In the genomic region with DNA sequence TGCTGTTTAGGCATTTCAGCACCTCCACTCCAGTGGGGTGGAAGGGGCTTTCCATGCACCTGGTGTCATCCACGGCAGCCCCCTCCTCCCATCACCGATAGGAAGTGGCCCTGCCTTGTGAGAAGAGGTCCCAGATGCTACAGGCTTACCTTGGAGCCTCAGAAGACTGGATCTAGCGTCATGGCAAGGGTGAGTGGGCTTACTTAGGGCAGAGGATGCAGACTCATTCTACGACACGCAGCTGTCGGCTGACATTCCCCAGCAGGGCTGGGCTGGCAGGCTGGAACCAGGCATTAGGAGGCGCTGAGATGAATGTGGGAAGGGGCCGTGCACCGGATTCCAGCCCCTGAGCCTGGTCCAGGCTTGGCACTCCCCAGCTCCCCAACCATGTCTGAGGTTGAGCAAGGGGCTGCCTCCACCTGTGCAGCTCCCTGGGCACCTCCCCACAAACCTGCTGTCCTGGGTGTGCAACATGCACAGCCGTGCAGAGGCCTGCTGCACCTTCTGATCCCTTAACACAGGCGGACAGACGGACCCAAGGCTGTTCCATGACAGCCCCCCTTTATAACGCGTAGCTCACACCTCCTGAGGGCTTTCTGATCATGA, we compare ENCODE assay signal across 26 cellular contexts. TPM values are rescaled to one million over a fixed set of nuclear protein-coding genes. Genes with fewer than 3 reads are reported as not detected.
"Had no signal": no experiment of that assay in that cellular context is flagged by ENCODE, and none has a peak within 500 bp of the region (broad histone marks: within the 10 kb centered on the region; RNA-seq: fewer than 3 reads in every experiment).

No MANE protein-coding gene starts in this region.

- FAIRE-seq: endometrium, frontal cortex had no signal

- H3K4me3 Mint-ChIP-seq: naive thymus-derived CD8-positive, alpha-beta T cell; stimulated activated naive B cell treated with anti-CD40 and anti-IgM and Interleukin-4, amounts not matched to agents 10 μg/mL and 1 μg/mL and 100 μg/mL, for 72 hours; type B pancreatic cell had no signal

- H3K27me3 ChIP-seq: right atrium auricular region, uterus had no signal

- DNase-seq: effector memory CD4-positive, alpha-beta T cell; heart right ventricle; hypothalamus; naive thymus-derived CD8-positive, alpha-beta T cell; posterior cingulate gyrus; stimulated activated CD4-positive, alpha-beta T cell treated with anti-CD3 and anti-CD28 coated beads, Interleukin-2, amount 100 ng/mL, for 24 hours; stimulated activated CD4-positive, alpha-beta T cell treated with anti-CD3 and anti-CD28 coated beads, Interleukin-4, amount 100 ng/mL, for 4 hours; stimulated activated naive B cell treated with anti-CD40 and anti-IgM and Interleukin-4, amounts not matched to agents 10 μg/mL and 1 μg/mL and 100 μg/mL, for 72 hours; stomach; uterus had no signal

- H3K9me3 ChIP-seq: heart right ventricle, neutrophil, right atrium auricular region, stomach, thoracic aorta, uterus had no signal

- H3K4me1 ChIP-seq: uterus had no signal

- H3K27ac ChIP-seq: heart right ventricle, neutrophil, right atrium auricular region, stomach, thoracic aorta, uterus had no signal

- H3K4me3 ChIP-seq: heart right ventricle, right atrium auricular region, stomach, thoracic aorta, uterus had no signal

- H3K36me3 Mint-ChIP-seq: naive thymus-derived CD8-positive, alpha-beta T cell; stimulated activated naive B cell treated with anti-CD40 and anti-IgM and Interleukin-4, amounts not matched to agents 10 μg/mL and 1 μg/mL and 100 μg/mL, for 72 hours; type B pancreatic cell had no signal

- ATAC-seq: esophagus mucosa; heart right ventricle; left lobe of liver; naive thymus-derived CD8-positive, alpha-beta T cell; stimulated activated naive B cell treated with anti-CD40 and anti-IgM and Interleukin-4, amounts not matched to agents 10 μg/mL and 1 μg/mL and 100 μg/mL, for 72 hours had no signal

- H3K27ac Mint-ChIP-seq: stimulated activated naive B cell treated with anti-CD40 and anti-IgM and Interleukin-4, amounts not matched to agents 10 μg/mL and 1 μg/mL and 100 μg/mL, for 72 hours; type B pancreatic cell had no signal

- H3K9me3 Mint-ChIP-seq: naive thymus-derived CD8-positive, alpha-beta T cell had no signal

- H3K4me1 Mint-ChIP-seq: naive thymus-derived CD8-positive, alpha-beta T cell; stimulated activated naive B cell treated with anti-CD40 and anti-IgM and Interleukin-4, amounts not matched to agents 10 μg/mL and 1 μg/mL and 100 μg/mL, for 72 hours had no signal

- H3K36me3 ChIP-seq: heart right ventricle, neutrophil, right atrium auricular region, stomach, thoracic aorta, uterus had no signal

RNA-seq across cellular contexts. Expression of a gene that starts 1.7 kb away (rescaled TPM):
- total RNA-seq: esophagus mucosa; fibroblast of lung; frontal cortex; glomerular endothelial cell; heart right ventricle; left lobe of liver; lower leg skin; mammary epithelial cell; mesenteric fat pad; mononuclear cell; naive thymus-derived CD8-positive, alpha-beta T cell; osteocyte; right atrium auricular region; stomach; thoracic aorta; uterus had no signal
- polyA plus RNA-seq: fibroblast of lung; heart right ventricle; mammary epithelial cell; naive thymus-derived CD8-positive, alpha-beta T cell; neural cell; stomach had no signal

RNA-seq across cellular contexts. Expression of a gene that starts 25.9 kb away (rescaled TPM):
- total RNA-seq: naive thymus-derived CD8-positive, alpha-beta T cell had no signal
- polyA plus RNA-seq: naive thymus-derived CD8-positive, alpha-beta T cell; neural cell had no signal
